ENCODE assay signal across 6 cellular contexts in genomic region chr18:10356999-10357398, GRCh38.
A peak's percentile ranks its signal among the peaks of the same experiment; 100 is the strongest.
DNase-seq lines count a peak whose midpoint lies in the region; ATAC-seq, FAIRE-seq and TF ChIP-seq lines count a peak whose summit lies in the region.
"Not testable (repeated sequence)": the region's sequence is repeated elsewhere in the genome, so short reads cannot be mapped to it uniquely, and the experiment has no call there.

No MANE protein-coding gene starts in this region.

- FAIRE-seq in GM12891 (lab: Jason Lieb, UNC) = peak; percentile 59
- not testable (repeated sequence) for FAIRE-seq in HepG2 (lab: Jason Lieb, UNC)

- TF ChIP-seq RAD21 in IMR-90 (IDR thresholded peaks at IDR 0.05; ENCODE audit: low read length); HepG2 (CRISPR knock-in tag; IDR thresholded peaks at IDR 0.05): not testable (repeated sequence)

- H2BK20ac ChIP-seq in IMR-90 (ENCODE audit: low read depth, low read length) = not testable (repeated sequence)

- not testable (repeated sequence) for H4K20me1 ChIP-seq in IMR-90 (ENCODE audit: insufficient read depth, low read length); HepG2 (ENCODE audit: insufficient read depth, low read length)

- peaks cover 30% of the 10 kb centered on the region for H3K9me3 Mint-ChIP-seq in endodermal cell
- peaks cover 27 to 29% of the 10 kb centered on the region in 2 donors for H3K9me3 Mint-ChIP-seq in stimulated activated naive CD8-positive, alpha-beta T cell treated with anti-CD3 and anti-CD28 coated beads, Interleukin-15, amount 100 ng/mL, for 72 hours

- in situ Hi-C loops in IMR-90 (cut with MboI; ENCODE audit: low sequenced_read_pairs); HepG2 (cut with HindIII; ENCODE audit: extremely low pct_ligation_motif_present, low pct_unique_long_range_greater_than_20kb): not testable (repeated sequence)

- H3K4me3 ChIP-seq in IMR-90 (ENCODE audit: insufficient read depth, low read depth, low read length); breast epithelium; HepG2 (replicated peaks in 1 of 3; ENCODE audit: insufficient read depth in 1 of 3, low read depth in 2 of 3, low read length in 3 of 3): not testable (repeated sequence)
- peak overlapping the region; percentile 39 for H3K4me3 ChIP-seq in endodermal cell (ENCODE audit: low read length)

- dilution Hi-C loops in IMR-90 (cut with HindIII; ENCODE audit: low sequenced_read_pairs, unreplicated experiment) = not testable (repeated sequence)

- H3K36me3 Mint-ChIP-seq in endodermal cell (ENCODE audit: low read depth) = not testable (repeated sequence)

- H4K5ac ChIP-seq in IMR-90 (ENCODE audit: low read depth, low read length) = not testable (repeated sequence)

- H2BK15ac ChIP-seq in IMR-90 (ENCODE audit: low read depth, low read length) = not testable (repeated sequence)

- not testable (repeated sequence) for TF ChIP-seq POLR2A in GM12891 (IDR thresholded peaks at IDR 0.05; ENCODE audit: low read depth, low read length); IMR-90 (IDR thresholded peaks at IDR 0.05; ENCODE audit: low read depth, low read length); breast epithelium (IDR thresholded peaks at IDR 0.05); HepG2 (IDR thresholded peaks at IDR 0.05; ENCODE audit: insufficient read depth in 1 of 2, low read depth in 2 of 2, low read length in 2 of 2)

- POLR2A ChIA-PET in IMR-90 (lab: Charles Lee; ENCODE audit: unreplicated experiment); HepG2 (lab: Yijun Ruan, JAX): not testable (repeated sequence)

- not testable (repeated sequence) for ATAC-seq in IMR-90 (ENCODE audit: low read depth); HepG2
- ATAC-seq in stimulated activated naive CD8-positive, alpha-beta T cell treated with anti-CD3 and anti-CD28 coated beads, Interleukin-15, amount 100 ng/mL, for 72 hours = peak; percentile 33

- H3K9ac ChIP-seq in IMR-90 (ENCODE audit: low read depth, low read length); endodermal cell (ENCODE audit: extremely low read depth, low read length, poor library complexity, severe bottlenecking); HepG2 (ENCODE audit: insufficient read depth, low read depth, low read length): not testable (repeated sequence)

- not testable (repeated sequence) for H3K4ac ChIP-seq in IMR-90 (ENCODE audit: low read depth, low read length)

- 0 out of 2 replicates have a peak overlapping the region, but pooled peaks have one; percentile 15 for H3K14ac ChIP-seq in IMR-90 (replicated peaks; ENCODE audit: low read depth, low read length)

- not testable (repeated sequence) for H3K23ac ChIP-seq in IMR-90 (ENCODE audit: low read depth, low read length)

- H3K9me3 ChIP-seq in IMR-90 (ENCODE audit: control insufficient read depth, insufficient read depth, low read length); breast epithelium: not testable (repeated sequence)
- H3K9me3 ChIP-seq in endodermal cell (ENCODE audit: control insufficient read depth, low read length) = peaks cover 32% of the 10 kb centered on the region
- H3K9me3 ChIP-seq in HepG2 (ENCODE audit: low read length) = peaks cover 17% of the 10 kb centered on the region

- not testable (repeated sequence) for H3K79me1 ChIP-seq in IMR-90 (ENCODE audit: low read depth in 1 of 2, low read length in 2 of 2)

- H3K56ac ChIP-seq in IMR-90 (ENCODE audit: extremely low read depth, insufficient read depth, low read length) = not testable (repeated sequence)

- not testable (repeated sequence) for H2AK5ac ChIP-seq in IMR-90 (ENCODE audit: low read depth, low read length)

- H3K4me2 ChIP-seq in IMR-90 (ENCODE audit: low read depth, low read length); HepG2 (ENCODE audit: low read depth, low read length): not testable (repeated sequence)

- H3K27me3 Mint-ChIP-seq in endodermal cell (ENCODE audit: insufficient read depth); stimulated activated naive CD8-positive, alpha-beta T cell treated with anti-CD3 and anti-CD28 coated beads, Interleukin-15, amount 100 ng/mL, for 72 hours: not testable (repeated sequence)

- not testable (repeated sequence) for H2AK9ac ChIP-seq in IMR-90 (replicated peaks; ENCODE audit: low read depth, low read length, poor library complexity)

- H2AFZ ChIP-seq in IMR-90 (replicated peaks; ENCODE audit: low read length, poor library complexity); HepG2 (ENCODE audit: low read length): not testable (repeated sequence)

- not testable (repeated sequence) for H2BK120ac ChIP-seq in IMR-90 (ENCODE audit: low read depth, low read length)

- H3K4me1 Mint-ChIP-seq in endodermal cell = peaks cover 11% of the 10 kb centered on the region
- not testable (repeated sequence) for H3K4me1 Mint-ChIP-seq in stimulated activated naive CD8-positive, alpha-beta T cell treated with anti-CD3 and anti-CD28 coated beads, Interleukin-15, amount 100 ng/mL, for 72 hours

- CTCF ChIA-PET in IMR-90 (lab: Yijun Ruan, JAX); HepG2 (lab: Yijun Ruan, JAX; ENCODE audit: low intra/inter-chr PET ratio, low total read pairs): not testable (repeated sequence)

- DNase-seq in GM12891 (ENCODE audit: insufficient read length, low spot score); IMR-90; breast epithelium (ENCODE audit: low spot score in 2 of 2); endodermal cell; HepG2 (ENCODE audit: low spot score); stimulated activated naive CD8-positive, alpha-beta T cell treated with anti-CD3 and anti-CD28 coated beads, Interleukin-15, amount 100 ng/mL, for 72 hours: not testable (repeated sequence)

- BruUV-seq in IMR-90 (replicated peaks; lab: Mats Ljungman, UMichigan); HepG2 (replicated peaks; lab: Mats Ljungman, UMichigan): not testable (repeated sequence)

- TF ChIP-seq CTCF in IMR-90 (conservative IDR thresholded peaks at IDR 0.05; ENCODE audit: low read depth, low read length); breast epithelium (IDR thresholded peaks at IDR 0.05); endodermal cell (conservative IDR thresholded peaks at IDR 0.05); HepG2 (CRISPR knock-in tag; IDR thresholded peaks at IDR 0.05): not testable (repeated sequence)

- intact Hi-C loops in IMR-90 (cut with micrococcal nuclease) = loop anchor here (10.0 kb wide), 1 partner anchor 382 kb away; no protein-coding TSS in a partner anchor
- intact Hi-C loops in breast epithelium (cut with DNase I; ENCODE audit: low total_unique reads) = loop anchor here (2.0 kb wide), 1 partner anchor 34 kb away; no protein-coding TSS in a partner anchor
- intact Hi-C loops in HepG2 (cut with micrococcal nuclease; ENCODE audit: unreplicated experiment) = not testable (repeated sequence)

- H3K18ac ChIP-seq in IMR-90 (ENCODE audit: low read depth, low read length) = not testable (repeated sequence)

- H3K9me1 ChIP-seq in IMR-90 (ENCODE audit: insufficient read depth, low read length) = peaks cover 12% of the 10 kb centered on the region

- not testable (repeated sequence) for H2BK5ac ChIP-seq in IMR-90 (ENCODE audit: low read depth, low read length, poor library complexity, severe bottlenecking)

- peaks cover 16% of the 10 kb centered on the region for H3K4me1 ChIP-seq in IMR-90 (ENCODE audit: control insufficient read depth, insufficient read depth, low read length)
- H3K4me1 ChIP-seq in breast epithelium; endodermal cell (ENCODE audit: control insufficient read depth, insufficient read depth, low read length); HepG2 (ENCODE audit: insufficient read depth, low read length): not testable (repeated sequence)

- not testable (repeated sequence) for H3K36me3 ChIP-seq in IMR-90 (ENCODE audit: control insufficient read depth, insufficient read depth, low read length); breast epithelium; endodermal cell (ENCODE audit: control insufficient read depth, insufficient read depth, low read length); HepG2 (replicated peaks in 1 of 2; ENCODE audit: control insufficient read depth in 1 of 2, insufficient read depth in 2 of 2, low read length in 2 of 2)

- H3K4me3 Mint-ChIP-seq in endodermal cell; stimulated activated naive CD8-positive, alpha-beta T cell treated with anti-CD3 and anti-CD28 coated beads, Interleukin-15, amount 100 ng/mL, for 72 hours: not testable (repeated sequence)

- not testable (repeated sequence) for H3K27ac Mint-ChIP-seq in endodermal cell; stimulated activated naive CD8-positive, alpha-beta T cell treated with anti-CD3 and anti-CD28 coated beads, Interleukin-15, amount 100 ng/mL, for 72 hours

- not testable (repeated sequence) for TF ChIP-seq EP300 in HepG2 (IDR thresholded peaks at IDR 0.05; ENCODE audit: low read depth in 2 of 2, low read length in 2 of 2); HepG2 (CRISPR knock-in tag; IDR thresholded peaks at IDR 0.05; ENCODE audit: borderline replicate concordance)

- H4K91ac ChIP-seq in IMR-90 (ENCODE audit: insufficient read depth, low read depth, low read length) = not testable (repeated sequence)

- H4K8ac ChIP-seq in IMR-90 (ENCODE audit: low read depth in 2 of 2, low read length in 2 of 2) = not testable (repeated sequence)

- H3K27me3 ChIP-seq in IMR-90 (ENCODE audit: control insufficient read depth, insufficient read depth, low read length); breast epithelium; endodermal cell (ENCODE audit: control insufficient read depth, insufficient read depth, low read length, poor library complexity, severe bottlenecking): not testable (repeated sequence)
- H3K27me3 ChIP-seq in HepG2 (ENCODE audit: control insufficient read depth in 1 of 2, insufficient read depth in 2 of 2, low read length in 2 of 2) = peaks cover 0 to 17% of the 10 kb centered on the region in 2 experiments; a peak in 2 of 5 replicates

- not testable (repeated sequence) for H3K27ac ChIP-seq in IMR-90 (ENCODE audit: insufficient read depth, low read length); endodermal cell (ENCODE audit: low read depth, low read length); HepG2 (ENCODE audit: extremely low read length, insufficient read depth, low read length)
- H3K27ac ChIP-seq in breast epithelium = peak overlapping the region; percentile 8 to 50

- not testable (repeated sequence) for H3K79me2 ChIP-seq in HepG2 (ENCODE audit: insufficient read depth, low read length)
